In the genomic region with DNA sequence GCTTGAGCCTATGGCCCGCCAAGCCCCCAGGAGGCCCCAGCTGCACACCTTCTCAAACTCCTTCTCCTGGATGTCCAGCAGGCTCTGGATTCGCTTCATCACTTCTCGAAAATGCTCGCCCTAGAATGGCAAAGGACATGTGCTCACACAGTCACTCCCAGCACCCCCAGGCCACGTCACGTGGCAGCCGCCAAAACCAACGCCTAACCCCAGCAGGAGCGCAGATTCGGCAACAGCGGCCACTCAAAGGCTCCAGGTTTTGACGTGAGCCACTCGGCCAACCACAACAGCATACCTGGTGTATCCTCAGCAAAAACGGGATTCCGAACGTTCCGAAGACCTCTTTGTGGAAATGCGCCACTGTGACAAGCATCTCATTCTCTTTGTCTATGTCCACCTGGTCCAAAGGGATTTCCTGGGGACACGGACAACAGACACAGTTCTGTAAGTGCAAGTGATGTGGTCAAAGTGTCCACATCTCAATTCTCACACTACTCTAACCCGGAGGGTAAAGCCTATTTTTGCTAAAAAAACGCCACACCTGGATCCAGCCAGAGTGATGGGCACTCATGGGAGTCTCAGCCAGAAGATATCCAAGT, we compare ENCODE assay signal across 1 cellular context.
TF ChIP-seq lines count a peak whose summit lies in the region.

No MANE protein-coding gene starts in this region.

TF ChIP-seq in K562, 482 proteins besides CTCF, POLR2A, EP300 and RAD21:
- TF ChIP-seq ZBTB33 (CRISPR knock-in tag; IDR thresholded peaks at IDR 0.05) (0 out of 2 replicates have a peak, but pooled peaks have one; percentile 19), XRCC5 (IDR thresholded peaks at IDR 0.05; ENCODE audit: low read depth, low read length) (no peak), RBM22 (IDR thresholded peaks at IDR 0.05; ENCODE audit: low read depth, low read length, poor library complexity, severe bottlenecking) (peak; percentile 71), POLR2G (IDR thresholded peaks at IDR 0.05; ENCODE audit: low read depth, low read length) (0 out of 2 replicates have a peak, but pooled peaks have one; percentile 30)
TF ChIP-seq in K562: peak in this region for 3.
